8 cellular contexts compared by ENCODE assay signal in genomic region chr16:10949424-10949970, GRCh38. TPM values are rescaled to one million over a fixed set of nuclear protein-coding genes. Genes with fewer than 3 reads are reported as not detected.
DNase-seq lines count a peak whose midpoint lies in the region; ATAC-seq and TF ChIP-seq lines count a peak whose summit lies in the region.

No MANE protein-coding gene starts in this region.

- H3K27me3 ChIP-seq in WERI-Rb-1 (ENCODE audit: insufficient read depth, low read depth, severe bottlenecking), result no peaks in the 10 kb centered on the region

- no peaks in the 10 kb centered on the region for H3K9me3 ChIP-seq in WERI-Rb-1 (ENCODE audit: severe bottlenecking)

- peak overlapping the region; percentile 75 for H3K27ac ChIP-seq in WERI-Rb-1

- H3K4me3 ChIP-seq in GM12865 (ENCODE audit: low read depth, low read length) (no peak overlapping the region), WERI-Rb-1 (ENCODE audit: low read depth, low read length) (no peak overlapping the region)

- peak; percentile 58 for ATAC-seq in GM21528 (IDR thresholded peaks at IDR 0.05; ENCODE audit: low FRiP score, unreplicated experiment)

- H3K36me3 ChIP-seq in WERI-Rb-1, result no peaks in the 10 kb centered on the region

- peak; percentile 89 for DNase-seq in GM12865 (ENCODE audit: low read depth)
- DNase-seq in HT1080 (ENCODE audit: low read depth), result peak; percentile 67
- no peak for DNase-seq in WERI-Rb-1
- peak; percentile 64 for DNase-seq in iPS DF 4.7 (ENCODE audit: extremely low read depth, low spot score)
- no peak for DNase-seq in HK-2 (ENCODE audit: unreplicated experiment)
- no peak for DNase-seq in NCI-H1930 (lab: John Stamatoyannopoulos, UW)
- no peak for DNase-seq in NCI-H187 (lab: John Stamatoyannopoulos, UW)

- TF ChIP-seq CTCF in GM12865 (IDR thresholded peaks at IDR 0.05; ENCODE audit: insufficient read depth, low read depth, low read length, missing control alignments) (peak; percentile 23), WERI-Rb-1 (IDR thresholded peaks at IDR 0.05; ENCODE audit: low read depth, low read length) (0 out of 2 replicates have a peak, but pooled peaks have one; percentile 18)

RNA-seq across cellular contexts. Expression of gene CLEC16A, which starts 5.1 kb away (rescaled TPM):
- total RNA-seq in HT1080 (2014; rRNA removed; shearing (Covaris generic)), result 12.5 and 12.9 TPM in 2 replicates
- polyA plus RNA-seq in HT1080 (2015; cell fraction: cytosol; rRNA removed), result 12.9 and 15.0 TPM in 2 replicates
- polyA plus RNA-seq in HT1080 (2015; cell fraction: nucleus; rRNA removed), result 13.5 and 17.2 TPM in 2 replicates

RNA-seq across cellular contexts. Expression of gene DEXI, which starts 7.2 kb away (rescaled TPM):
- total RNA-seq in HT1080 (2014; rRNA removed; shearing (Covaris generic)), result 44.4 and 50.1 TPM in 2 replicates
- 43.2 and 50.3 TPM in 2 replicates for polyA plus RNA-seq in HT1080 (2015; cell fraction: cytosol; rRNA removed)
- polyA plus RNA-seq in HT1080 (2015; cell fraction: nucleus; rRNA removed), result 21.5 TPM in 2 replicates

Comparison
In these comparisons a context has a peak if more than half of its experiments do, and no peak if none do; other contexts are left out.
1. DNase-seq: peak in GM12865 (single experiment), HT1080 (single experiment) and iPS DF 4.7 (single experiment); none in WERI-Rb-1 (single experiment), HK-2 (single experiment), NCI-H1930 (0 of 2) and NCI-H187 (0 of 2).